In genomic region chr9:130997925-130998595, GRCh38 we compare ENCODE assay signal across 1 cellular context.
TF ChIP-seq lines count a peak whose summit lies in the region.

No MANE protein-coding gene starts in this region.

TF ChIP-seq in K562, 482 proteins besides CTCF, POLR2A, EP300 and RAD21 (continued from another document):
- TF ChIP-seq HMGXB4 (CRISPR knock-in tag; IDR thresholded peaks at IDR 0.05) (peak; percentile 94), ZSCAN32 (CRISPR knock-in tag; IDR thresholded peaks at IDR 0.05) (no peak), TGIF2 (CRISPR knock-in tag; IDR thresholded peaks at IDR 0.05) (no peak), STAT5A (IDR thresholded peaks at IDR 0.05; ENCODE audit: borderline replicate concordance, low read length) (no peak), ZNF197 (CRISPR knock-in tag; IDR thresholded peaks at IDR 0.05; ENCODE audit: low read depth) (no peak), SMC3 (conservative IDR thresholded peaks at IDR 0.05; ENCODE audit: insufficient read depth, low read depth, low read length) (no peak), RBM17 (IDR thresholded peaks at IDR 0.05; ENCODE audit: borderline replicate concordance, low read depth, low read length) (no peak), NFE2 (IDR thresholded peaks at IDR 0.05; ENCODE audit: low read depth) (no peak), ZNF707 (CRISPR knock-in tag; conservative IDR thresholded peaks at IDR 0.05) (no peak), CHD2 (IDR thresholded peaks at IDR 0.05; ENCODE audit: low read depth, low read length) (no peak), BRF2 (IDR thresholded peaks at IDR 0.05; ENCODE audit: borderline replicate concordance, insufficient read depth, insufficient read length) (no peak), ATF3 (IDR thresholded peaks at IDR 0.05) (no peak), ATF3 (CRISPR knock-in tag; conservative IDR thresholded peaks at IDR 0.05) (peak; percentile 83)
- TF ChIP-seq, protein P1, sequence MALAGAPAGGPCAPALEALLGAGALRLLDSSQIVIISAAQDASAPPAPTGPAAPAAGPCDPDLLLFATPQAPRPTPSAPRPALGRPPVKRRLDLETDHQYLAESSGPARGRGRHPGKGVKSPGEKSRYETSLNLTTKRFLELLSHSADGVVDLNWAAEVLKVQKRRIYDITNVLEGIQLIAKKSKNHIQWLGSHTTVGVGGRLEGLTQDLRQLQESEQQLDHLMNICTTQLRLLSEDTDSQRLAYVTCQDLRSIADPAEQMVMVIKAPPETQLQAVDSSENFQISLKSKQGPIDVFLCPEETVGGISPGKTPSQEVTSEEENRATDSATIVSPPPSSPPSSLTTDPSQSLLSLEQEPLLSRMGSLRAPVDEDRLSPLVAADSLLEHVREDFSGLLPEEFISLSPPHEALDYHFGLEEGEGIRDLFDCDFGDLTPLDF (CRISPR knock-in tag; IDR thresholded peaks at IDR 0.05) = peak; percentile 87
- TF ChIP-seq, protein P2, sequence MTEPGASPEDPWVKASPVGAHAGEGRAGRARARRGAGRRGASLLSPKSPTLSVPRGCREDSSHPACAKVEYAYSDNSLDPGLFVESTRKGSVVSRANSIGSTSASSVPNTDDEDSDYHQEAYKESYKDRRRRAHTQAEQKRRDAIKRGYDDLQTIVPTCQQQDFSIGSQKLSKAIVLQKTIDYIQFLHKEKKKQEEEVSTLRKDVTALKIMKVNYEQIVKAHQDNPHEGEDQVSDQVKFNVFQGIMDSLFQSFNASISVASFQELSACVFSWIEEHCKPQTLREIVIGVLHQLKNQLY (CRISPR knock-in tag; conservative IDR thresholded peaks at IDR 0.05) = peak in 1 of 2 experiments; percentile 90; a peak in 1 of 4 replicates
- TF ChIP-seq, protein P3, sequence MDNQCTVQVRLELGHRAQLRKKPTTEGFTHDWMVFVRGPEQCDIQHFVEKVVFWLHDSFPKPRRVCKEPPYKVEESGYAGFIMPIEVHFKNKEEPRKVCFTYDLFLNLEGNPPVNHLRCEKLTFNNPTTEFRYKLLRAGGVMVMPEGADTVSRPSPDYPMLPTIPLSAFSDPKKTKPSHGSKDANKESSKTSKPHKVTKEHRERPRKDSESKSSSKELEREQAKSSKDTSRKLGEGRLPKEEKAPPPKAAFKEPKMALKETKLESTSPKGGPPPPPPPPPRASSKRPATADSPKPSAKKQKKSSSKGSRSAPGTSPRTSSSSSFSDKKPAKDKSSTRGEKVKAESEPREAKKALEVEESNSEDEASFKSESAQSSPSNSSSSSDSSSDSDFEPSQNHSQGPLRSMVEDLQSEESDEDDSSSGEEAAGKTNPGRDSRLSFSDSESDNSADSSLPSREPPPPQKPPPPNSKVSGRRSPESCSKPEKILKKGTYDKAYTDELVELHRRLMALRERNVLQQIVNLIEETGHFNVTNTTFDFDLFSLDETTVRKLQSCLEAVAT (IDR thresholded peaks at IDR 0.05) = no peak
- TF ChIP-seq, protein P4, sequence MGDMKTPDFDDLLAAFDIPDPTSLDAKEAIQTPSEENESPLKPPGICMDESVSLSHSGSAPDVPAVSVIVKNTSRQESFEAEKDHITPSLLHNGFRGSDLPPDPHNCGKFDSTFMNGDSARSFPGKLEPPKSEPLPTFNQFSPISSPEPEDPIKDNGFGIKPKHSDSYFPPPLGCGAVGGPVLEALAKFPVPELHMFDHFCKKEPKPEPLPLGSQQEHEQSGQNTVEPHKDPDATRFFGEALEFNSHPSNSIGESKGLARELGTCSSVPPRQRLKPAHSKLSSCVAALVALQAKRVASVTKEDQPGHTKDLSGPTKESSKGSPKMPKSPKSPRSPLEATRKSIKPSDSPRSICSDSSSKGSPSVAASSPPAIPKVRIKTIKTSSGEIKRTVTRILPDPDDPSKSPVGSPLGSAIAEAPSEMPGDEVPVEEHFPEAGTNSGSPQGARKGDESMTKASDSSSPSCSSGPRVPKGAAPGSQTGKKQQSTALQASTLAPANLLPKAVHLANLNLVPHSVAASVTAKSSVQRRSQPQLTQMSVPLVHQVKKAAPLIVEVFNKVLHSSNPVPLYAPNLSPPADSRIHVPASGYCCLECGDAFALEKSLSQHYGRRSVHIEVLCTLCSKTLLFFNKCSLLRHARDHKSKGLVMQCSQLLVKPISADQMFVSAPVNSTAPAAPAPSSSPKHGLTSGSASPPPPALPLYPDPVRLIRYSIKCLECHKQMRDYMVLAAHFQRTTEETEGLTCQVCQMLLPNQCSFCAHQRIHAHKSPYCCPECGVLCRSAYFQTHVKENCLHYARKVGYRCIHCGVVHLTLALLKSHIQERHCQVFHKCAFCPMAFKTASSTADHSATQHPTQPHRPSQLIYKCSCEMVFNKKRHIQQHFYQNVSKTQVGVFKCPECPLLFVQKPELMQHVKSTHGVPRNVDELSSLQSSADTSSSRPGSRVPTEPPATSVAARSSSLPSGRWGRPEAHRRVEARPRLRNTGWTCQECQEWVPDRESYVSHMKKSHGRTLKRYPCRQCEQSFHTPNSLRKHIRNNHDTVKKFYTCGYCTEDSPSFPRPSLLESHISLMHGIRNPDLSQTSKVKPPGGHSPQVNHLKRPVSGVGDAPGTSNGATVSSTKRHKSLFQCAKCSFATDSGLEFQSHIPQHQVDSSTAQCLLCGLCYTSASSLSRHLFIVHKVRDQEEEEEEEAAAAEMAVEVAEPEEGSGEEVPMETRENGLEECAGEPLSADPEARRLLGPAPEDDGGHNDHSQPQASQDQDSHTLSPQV (IDR thresholded peaks at IDR 0.05) = no peak
TF ChIP-seq in K562: peak in this region for 5.
